In genomic region chr2:28448738-28449100, GRCh38 we compare ENCODE assay signal across 11 cellular contexts. TPM values are rescaled to one million over a fixed set of nuclear protein-coding genes. Genes with fewer than 3 reads are reported as not detected.
DNase-seq lines count a peak whose midpoint lies in the region; ATAC-seq and TF ChIP-seq lines count a peak whose summit lies in the region.
"Had no signal": no experiment of that assay in that cellular context is flagged by ENCODE, and none has a peak within 500 bp of the region (broad histone marks: within the 10 kb centered on the region; RNA-seq: fewer than 3 reads in every experiment).

No MANE protein-coding gene starts in this region.

- TF ChIP-seq CTCF in AG04450 (IDR thresholded peaks at IDR 0.05; ENCODE audit: low read depth, low read length): no peak
- TF ChIP-seq CTCF in HCT116 (IDR thresholded peaks at IDR 0.05 in 2 of 3, conservative IDR thresholded peaks at IDR 0.05 in 1 of 3; ENCODE audit: borderline replicate concordance in 1 of 3, insufficient read depth in 1 of 3, low read depth in 2 of 3, low read length in 2 of 3): no peak
- no peak for TF ChIP-seq CTCF in brain microvascular endothelial cell (IDR thresholded peaks at IDR 0.05; ENCODE audit: low read depth, low read length, missing control alignments)
- no peak for TF ChIP-seq CTCF in osteoblast (IDR thresholded peaks at IDR 0.05; ENCODE audit: extremely low read depth, low read depth, low read length)
- no peak for TF ChIP-seq CTCF in GM20000 (IDR thresholded peaks at IDR 0.05; ENCODE audit: extremely low read depth, missing control alignments)

- no peaks in the 10 kb centered on the region for H3K9me2 ChIP-seq in HCT116 (ENCODE audit: insufficient read depth)

- no peak for TF ChIP-seq POLR2A in HCT116 (IDR thresholded peaks at IDR 0.05; ENCODE audit: borderline replicate concordance, extremely low read depth, insufficient read depth, insufficient read length)

- intact Hi-C loops in HCT116 (cut with micrococcal nuclease): no loop called here

- H3K79me2 ChIP-seq in HCT116 (ENCODE audit: insufficient read depth, low read length) (no peaks in the 10 kb centered on the region), osteoblast (ENCODE audit: insufficient read depth, low read length) (no peaks in the 10 kb centered on the region)

- H2AFZ ChIP-seq in HCT116 (ENCODE audit: low read depth, low read length, poor library complexity, severe bottlenecking): no peak overlapping the region
- H2AFZ ChIP-seq in osteoblast (ENCODE audit: low read length): peak overlapping the region; percentile 67

- H4K20me1 ChIP-seq in HCT116 (ENCODE audit: insufficient read depth) (no peaks in the 10 kb centered on the region), osteoblast (ENCODE audit: insufficient read depth, low read length) (no peaks in the 10 kb centered on the region)

- H3K4me2 ChIP-seq in HCT116 (ENCODE audit: low read length) (0 out of 2 replicates have a peak overlapping the region, but pooled peaks have one; percentile 70), osteoblast (ENCODE audit: insufficient read depth, low read length) (peak overlapping the region; percentile 65)

- CTCF ChIA-PET in AG04450 (lab: Charles Lee): no interaction called here
- CTCF ChIA-PET in HCT116 (lab: Charles Lee): interaction anchor here (0.8 kb wide), 1 partner anchor 694 kb away, joined by 4 read pairs; no protein-coding TSS in a partner anchor

- DNase-seq in AG04450 (ENCODE audit: low read depth, low spot score) (no peak), HCT116 (ENCODE audit: low read depth, low spot score) (no peak), brain microvascular endothelial cell (no peak), osteoblast (ENCODE audit: insufficient read length, low spot score, missing footprints) (no peak), RKO (ENCODE audit: low spot score) (no peak), OCI-M1 (lab: John Stamatoyannopoulos, UW) (no peak), GM20000 (ENCODE audit: low spot score) (no peak)
- DNase-seq: DND-41, H7, NCI-H1417, testis had no signal

- ATAC-seq in HCT116: no peak

- TF ChIP-seq RAD21 in HCT116 (IDR thresholded peaks at IDR 0.05; ENCODE audit: low read depth): no peak

- H3K36me3 ChIP-seq in HCT116 (ENCODE audit: control insufficient read depth in 1 of 2, insufficient read depth in 2 of 2, low read length in 2 of 2) (no peaks in the 10 kb centered on the region), brain microvascular endothelial cell (replicated peaks) (no peaks in the 10 kb centered on the region), osteoblast (ENCODE audit: insufficient read depth, low read length) (no peaks in the 10 kb centered on the region)

- H3K4me1 ChIP-seq in HCT116 (ENCODE audit: control insufficient read depth in 1 of 2, insufficient read depth in 2 of 2, low read length in 2 of 2) (peaks cover 12 to 55% of the 10 kb centered on the region in 2 experiments), osteoblast (ENCODE audit: insufficient read depth, low read length) (peaks cover 53% of the 10 kb centered on the region)
- H3K4me1 ChIP-seq: testis had no signal

- H3K9me3 ChIP-seq in AG04450 (ENCODE audit: control insufficient read depth, insufficient read depth, low read length): no peaks in the 10 kb centered on the region; the same call in 1 of the 2 replicates
- no peaks in the 10 kb centered on the region for H3K9me3 ChIP-seq in HCT116 (ENCODE audit: control insufficient read depth in 1 of 2, insufficient read depth in 1 of 2, low read depth in 1 of 2, low read length in 2 of 2)
- no peaks in the 10 kb centered on the region for H3K9me3 ChIP-seq in osteoblast (ENCODE audit: low read depth, low read length)
- H3K9me3 ChIP-seq: testis had no signal

- H3K27me3 ChIP-seq in AG04450 (ENCODE audit: control insufficient read depth, insufficient read depth, low read length) (no peaks in the 10 kb centered on the region), HCT116 (ENCODE audit: insufficient read depth, low read length) (no peaks in the 10 kb centered on the region), brain microvascular endothelial cell (replicated peaks) (no peaks in the 10 kb centered on the region), osteoblast (ENCODE audit: insufficient read depth, low read length) (no peaks in the 10 kb centered on the region)
- H3K27me3 ChIP-seq: testis had no signal

- POLR2A ChIA-PET in AG04450 (lab: Yijun Ruan, JAX) (no interaction called here), HCT116 (lab: Charles Lee) (no interaction called here)

- RAD21 ChIA-PET in HCT116 (lab: Charles Lee; ENCODE audit: low non-redundant PET in 1 of 2, low total read pairs in 2 of 2, uncharacterized antibody in 2 of 2, unreplicated experiment in 2 of 2): no interaction called here

- no peak overlapping the region for H3K9ac ChIP-seq in HCT116 (ENCODE audit: low read length)

- no TSS peak for BruUV-seq in HCT116 (replicated peaks; lab: Mats Ljungman, UMichigan)

- no peak overlapping the region for H3K4me3 ChIP-seq in AG04450 (ENCODE audit: low read depth, low read length)
- H3K4me3 ChIP-seq in HCT116 (replicated peaks in 1 of 2; ENCODE audit: low read depth in 1 of 2, low read length in 2 of 2): no peak overlapping the region
- H3K4me3 ChIP-seq in brain microvascular endothelial cell (ENCODE audit: low read depth, low read length): no peak overlapping the region
- H3K4me3 ChIP-seq in osteoblast (ENCODE audit: insufficient read depth, low read length): peak overlapping the region; percentile 16
- H3K4me3 ChIP-seq: testis had no signal

- in situ Hi-C loops in brain microvascular endothelial cell (cut with HindIII; ENCODE audit: low pct_ligation_motif_present, low sequenced_read_pairs): no loop called here

- peak overlapping the region; percentile 79 for H3K27ac ChIP-seq in AG04450 (ENCODE audit: low read depth, low read length)
- H3K27ac ChIP-seq in HCT116 (ENCODE audit: low read depth, low read length): no peak overlapping the region
- H3K27ac ChIP-seq in brain microvascular endothelial cell: peak overlapping the region; percentile 73
- peak overlapping the region; percentile 95 for H3K27ac ChIP-seq in osteoblast (ENCODE audit: low read depth, low read length)
- H3K27ac ChIP-seq: testis had no signal

TF ChIP-seq in HCT116, 20 proteins besides CTCF, POLR2A, EP300 and RAD21 (continues in another document):
- TF ChIP-seq ZNF274 (IDR thresholded peaks at IDR 0.05; ENCODE audit: low read depth, low read length) (no peak), REST (IDR thresholded peaks at IDR 0.05; ENCODE audit: low read depth) (no peak), ATF3 (IDR thresholded peaks at IDR 0.05) (no peak), TCF7L2 (IDR thresholded peaks at IDR 0.05; ENCODE audit: borderline replicate concordance, extremely low read depth, insufficient read depth, insufficient read length) (no peak), ZFX (IDR thresholded peaks at IDR 0.05) (no peak), SIN3A (IDR thresholded peaks at IDR 0.05; ENCODE audit: low read depth) (no peak), EGR1 (IDR thresholded peaks at IDR 0.05; ENCODE audit: low read depth) (no peak), JUND (IDR thresholded peaks at IDR 0.05) (no peak), ELF1 (IDR thresholded peaks at IDR 0.05; ENCODE audit: borderline replicate concordance, low read depth) (no peak), SRF (IDR thresholded peaks at IDR 0.05; ENCODE audit: low read depth) (no peak)

RNA-seq across cellular contexts. Expression of gene PLB1, which starts 47.1 kb away (rescaled TPM):
- polyA plus RNA-seq in AG04450 (2011; rRNA removed): 1.4 and 1.6 TPM in 2 replicates
- polyA minus RNA-seq in AG04450 (2011; rRNA and poly(A)+ RNA removed): 2.4 and 3.1 TPM in 2 replicates
- total RNA-seq in HCT116 (2021; ENCODE audit: unreplicated experiment): 0.49 TPM
- 0.27 and 0.33 TPM in 2 replicates for polyA plus RNA-seq in HCT116 (2012)
- total RNA-seq in osteoblast: 0.36 and 0.88 TPM in 2 replicates
- total RNA-seq: H7 had no signal

RNA-seq across cellular contexts. Expression of gene FOSL2, which starts 56.1 kb away (rescaled TPM):
- polyA plus RNA-seq in AG04450 (2011; rRNA removed): 45.3 and 50.3 TPM in 2 replicates
- 105 and 117 TPM in 2 replicates for polyA minus RNA-seq in AG04450 (2011; rRNA and poly(A)+ RNA removed)
- 44.8 TPM for total RNA-seq in HCT116 (2021; ENCODE audit: unreplicated experiment)
- 21.9 and 28.4 TPM in 2 replicates for polyA plus RNA-seq in HCT116 (2012)
- 64.5 and 86.9 TPM in 2 replicates for total RNA-seq in osteoblast
